Comparison of ENCODE assay signal across 9 cellular contexts in genomic region chr1:116514708-116515525, GRCh38. TPM values are rescaled to one million over a fixed set of nuclear protein-coding genes. Genes with fewer than 3 reads are reported as not detected.
DNase-seq lines count a peak whose midpoint lies in the region; ATAC-seq, FAIRE-seq and TF ChIP-seq lines count a peak whose summit lies in the region.
"Had no signal": no experiment of that assay in that cellular context is flagged by ENCODE, and none has a peak within 500 bp of the region (broad histone marks: within the 10 kb centered on the region; RNA-seq: fewer than 3 reads in every experiment).

No MANE protein-coding gene starts in this region.

- no peak for DNase-seq in RWPE2 (ENCODE audit: low spot score)
- peak; percentile 80 for DNase-seq in amniotic epithelial cell (ENCODE audit: low read depth)
- DNase-seq in small intestine, result peak; percentile 35
- no peak for DNase-seq in anterior cingulate cortex (lab: John Stamatoyannopoulos, UW)
- no peak for DNase-seq in D341Med (ENCODE audit: low spot score)
- no peak for DNase-seq in GM19240 (ENCODE audit: insufficient read length, low spot score)

- H3K27me3 ChIP-seq in RWPE2 (ENCODE audit: insufficient read depth, poor library complexity, severe bottlenecking) (no peaks in the 10 kb centered on the region), small intestine (ENCODE audit: control insufficient read depth in 2 of 2, insufficient read depth in 2 of 2, low read length in 2 of 2) (no peaks in the 10 kb centered on the region)

- ATAC-seq in GM18870 (IDR thresholded peaks at IDR 0.05; ENCODE audit: unreplicated experiment) (peak; percentile 80), HG02943 (IDR thresholded peaks at IDR 0.05; ENCODE audit: low read depth, unreplicated experiment) (peak; percentile 82), RWPE2 (ENCODE audit: low read depth) (peak; percentile 44; the same call in 1 of the 3 replicates)

- H3K36me3 ChIP-seq in RWPE2 (ENCODE audit: low read depth) (0 out of 2 replicates have a peak, but pooled peaks cover 3% of the 10 kb centered on the region), small intestine (ENCODE audit: control insufficient read depth in 2 of 2, insufficient read depth in 2 of 2, low read length in 2 of 2) (peaks cover 0 to 2% of the 10 kb centered on the region in 2 donors)

- no peaks in the 10 kb centered on the region for H3K9me3 ChIP-seq in RWPE2 (ENCODE audit: severe bottlenecking)
- no peaks in the 10 kb centered on the region for H3K9me3 ChIP-seq in small intestine (ENCODE audit: control insufficient read depth, low read depth)

- no peak overlapping the region for H3K4me3 ChIP-seq in RWPE2 (ENCODE audit: severe bottlenecking)
- no peak overlapping the region for H3K4me3 ChIP-seq in small intestine (ENCODE audit: low read depth in 1 of 2, low read length in 2 of 2)

- no peak for FAIRE-seq in small intestine (lab: Jason Lieb, UNC)

- 56 to 69% (median 59%) methylated on average over 8 of the region's 8 CpGs for WGBS in small intestine, 3 donors

- no peak for TF ChIP-seq CTCF in RWPE2 (IDR thresholded peaks at IDR 0.05; ENCODE audit: poor library complexity, severe bottlenecking)

- peak overlapping the region; percentile 16 for H3K27ac ChIP-seq in RWPE2 (ENCODE audit: poor library complexity, severe bottlenecking)
- peak overlapping the region; percentile 6 to 81 for H3K27ac ChIP-seq in small intestine (ENCODE audit: low read depth in 1 of 2, low read length in 1 of 2)
- H3K27ac ChIP-seq: VCaP had no signal

- H3K4me1 ChIP-seq in RWPE2 (ENCODE audit: insufficient read depth, poor library complexity, severe bottlenecking) (peaks cover 3% of the 10 kb centered on the region), small intestine (ENCODE audit: control insufficient read depth in 2 of 2, insufficient read depth in 1 of 2, low read depth in 1 of 2, low read length in 1 of 2) (no peaks in the 10 kb centered on the region)

RNA-seq across cellular contexts. Expression of gene CD58, which starts 55.9 kb away (rescaled TPM):
- polyA plus RNA-seq in small intestine, result 10 to 100 TPM; 28.4 to 40.8 (median 28.6) TPM

Comparison
In these comparisons a context has a peak if more than half of its experiments do, and no peak if none do; other contexts are left out.
1. DNase-seq: peak in amniotic epithelial cell (single experiment) and small intestine (single experiment); none in RWPE2 (single experiment), anterior cingulate cortex (0 of 58), D341Med (single experiment) and GM19240 (single experiment).
2. Peak in every context shown above with its lines, with median percentiles within 50 percentile points of each other: ATAC-seq.